In genomic region chr3:184259878-184260570, GRCh38 we compare ENCODE assay signal across 9 cellular contexts. TPM values are rescaled to one million over a fixed set of nuclear protein-coding genes. Genes with fewer than 3 reads are reported as not detected.
DNase-seq lines count a peak whose midpoint lies in the region; ATAC-seq, FAIRE-seq and TF ChIP-seq lines count a peak whose summit lies in the region.
"Had no signal": no experiment of that assay in that cellular context is flagged by ENCODE, and none has a peak within 500 bp of the region (broad histone marks: within the 10 kb centered on the region; RNA-seq: fewer than 3 reads in every experiment).

No MANE protein-coding gene starts in this region.

- dilution Hi-C loops in keratinocyte (cut with MboI; ENCODE audit: extremely low pct_ligation_motif_present, low sequenced_read_pairs) = no loop called here

- no peaks in the 10 kb centered on the region for H4K20me1 ChIP-seq in keratinocyte (ENCODE audit: control insufficient read depth, extremely low read depth, insufficient read depth, low read length)

- H3K4me3 ChIP-seq in ACC112 (ENCODE audit: low read depth, low read length) (peak overlapping the region; percentile 71), breast epithelium (peak overlapping the region in 2 of 3 donors; percentile 55 to 75), keratinocyte (ENCODE audit: control insufficient read depth in 2 of 3, extremely low read depth in 1 of 3, insufficient read depth in 2 of 3, low read depth in 1 of 3, low read length in 3 of 3) (peak overlapping the region in 1 of 3 experiments; percentile 59), colonic mucosa (no peak overlapping the region)

- H3K27me3 ChIP-seq in ACC112 (ENCODE audit: insufficient read depth, low read length) (peaks cover 31% of the 10 kb centered on the region), breast epithelium (peaks cover 16 to 29% of the 10 kb centered on the region in 2 donors), keratinocyte (ENCODE audit: control insufficient read depth, extremely low read depth, insufficient read depth, low read length) (peaks cover 22% of the 10 kb centered on the region), colonic mucosa (peaks cover 42% of the 10 kb centered on the region)

- H3K27ac ChIP-seq in ACC112 (ENCODE audit: low read depth, low read length) = no peak overlapping the region
- no peak overlapping the region for H3K27ac ChIP-seq in breast epithelium
- no peak overlapping the region for H3K27ac ChIP-seq in keratinocyte (ENCODE audit: control insufficient read depth, insufficient read depth, low read length)
- H3K27ac ChIP-seq in colonic mucosa = no peak overlapping the region

- H3K36me3 ChIP-seq in ACC112 (ENCODE audit: insufficient read depth, low read length) (no peaks in the 10 kb centered on the region), breast epithelium (no peaks in the 10 kb centered on the region), keratinocyte (ENCODE audit: control insufficient read depth in 2 of 2, extremely low read depth in 1 of 2, insufficient read depth in 2 of 2, low read length in 2 of 2) (peaks cover 4 to 6% of the 10 kb centered on the region in 2 experiments), colonic mucosa (no peaks in the 10 kb centered on the region)

- H3K9ac ChIP-seq in keratinocyte (ENCODE audit: control insufficient read depth, extremely low read depth, insufficient read depth, low read length) (no peak overlapping the region), colonic mucosa (ENCODE audit: low read depth in 2 of 2, low read length in 2 of 2) (no peak overlapping the region)

- no peak for TF ChIP-seq POLR2A in breast epithelium (IDR thresholded peaks at IDR 0.05)

- H3K9me3 ChIP-seq in breast epithelium = no peaks in the 10 kb centered on the region
- no peaks in the 10 kb centered on the region for H3K9me3 ChIP-seq in keratinocyte (ENCODE audit: control insufficient read depth, low read depth, low read length)
- no peaks in the 10 kb centered on the region for H3K9me3 ChIP-seq in colonic mucosa

- TF ChIP-seq CTCF in breast epithelium (IDR thresholded peaks at IDR 0.05) (no peak), keratinocyte (optimal IDR thresholded peaks at IDR 0.05 in 1 of 3, IDR thresholded peaks at IDR 0.05 in 1 of 3, conservative IDR thresholded peaks at IDR 0.05 in 1 of 3; ENCODE audit: extremely low read depth in 1 of 3, insufficient read depth in 2 of 3, low read length in 3 of 3) (no peak), colonic mucosa (IDR thresholded peaks at IDR 0.05) (no peak)

- H3K4me1 ChIP-seq in ACC112 (ENCODE audit: control insufficient read depth, insufficient read depth, low read length, unreplicated experiment) (peaks cover 5% of the 10 kb centered on the region), breast epithelium (peaks cover 0 to 20% of the 10 kb centered on the region in 2 donors), keratinocyte (ENCODE audit: control insufficient read depth, extremely low read depth, insufficient read depth, low read length) (peaks cover 19% of the 10 kb centered on the region), colonic mucosa (peaks cover 3% of the 10 kb centered on the region)

- peak; percentile 21 for ATAC-seq in stimulated activated naive CD8-positive, alpha-beta T cell treated with anti-CD3 and anti-CD28 coated beads, Interleukin-15, Interleukin-2, amounts not matched to agents 100 U/mL and 50 U/mL, for 24 hours

- FAIRE-seq in keratinocyte (lab: Jason Lieb, UNC) = no peak
- FAIRE-seq: colon had no signal

- H2AFZ ChIP-seq in ACC112 (ENCODE audit: low read length, unreplicated experiment) = no peak overlapping the region
- no peak overlapping the region for H2AFZ ChIP-seq in keratinocyte (ENCODE audit: control insufficient read depth, low read length)

- intact Hi-C loops in breast epithelium (cut with DNase I; ENCODE audit: low total_unique reads) = no loop called here
- intact Hi-C loops in colonic mucosa (cut with DNase I) = no loop called here

- H3K4me2 ChIP-seq in keratinocyte (ENCODE audit: control insufficient read depth, extremely low read depth, insufficient read depth, low read depth, low read length) = peak overlapping the region; percentile 35

- no peaks in the 10 kb centered on the region for H3K79me2 ChIP-seq in ACC112 (ENCODE audit: control insufficient read depth, insufficient read depth, low read length, unreplicated experiment)
- no peaks in the 10 kb centered on the region for H3K79me2 ChIP-seq in keratinocyte (ENCODE audit: control insufficient read depth, insufficient read depth, low read length)

- DNase-seq in GM19238 (ENCODE audit: insufficient read length, low spot score) = peak; percentile 65
- peak; percentile 47 for DNase-seq in SK-N-DZ (ENCODE audit: low spot score)
- DNase-seq in breast epithelium (ENCODE audit: low spot score in 2 of 2) = no peak
- DNase-seq in keratinocyte (ENCODE audit: low read depth, low spot score) = no peak
- DNase-seq in stimulated activated naive CD8-positive, alpha-beta T cell treated with anti-CD3 and anti-CD28 coated beads, Interleukin-15, Interleukin-2, amounts not matched to agents 100 U/mL and 50 U/mL, for 24 hours = peak; percentile 56
- DNase-seq in occipital lobe (lab: John Stamatoyannopoulos, UW) = no peak
- DNase-seq in colonic mucosa = no peak

- no peaks in the 10 kb centered on the region for H3K9me1 ChIP-seq in keratinocyte (ENCODE audit: control insufficient read depth, extremely low read depth, insufficient read depth, low read length)

RNA-seq across cellular contexts. Expression of gene CAMK2N2, which starts 1.3 kb away (rescaled TPM):
- polyA plus RNA-seq in SK-N-DZ (2014; cell fraction: cytosol; rRNA removed) = 3.4 and 3.9 TPM in 2 replicates
- polyA plus RNA-seq in SK-N-DZ (2014; cell fraction: nucleus; rRNA removed) = 0.60 and 1.1 TPM in 2 replicates
- total RNA-seq in breast epithelium (not detected), occipital lobe (3.4 TPM), colonic mucosa (under 1 TPM in 1 of 2 donors, not detected in 1; 0.19 TPM)
- 0.06 to 0.29 TPM (median 0.18 TPM) in 3 replicates for polyA plus RNA-seq in keratinocyte
- polyA plus RNA-seq in keratinocyte (2011; ENCODE audit: low read depth) = not detected
- polyA plus RNA-seq in keratinocyte (2011; cell fraction: cytosol; rRNA removed) = 0.13 and 0.27 TPM in 2 replicates
- 0.11 and 0.13 TPM in 2 replicates for polyA plus RNA-seq in keratinocyte (2011; cell fraction: nucleus; rRNA removed)
- 0.60 TPM in 1 of 2 replicates, not detected in the other for polyA plus RNA-seq in keratinocyte (2012; ENCODE audit: low replicate concordance)
- polyA minus RNA-seq in keratinocyte = 0.16 to 0.30 TPM in 2 of 3 replicates, not detected in the other
- not detected for polyA minus RNA-seq in keratinocyte (2011; cell fraction: cytosol; rRNA and poly(A)+ RNA removed)
- not detected in 2 replicates for polyA minus RNA-seq in keratinocyte (2011; cell fraction: nucleus; rRNA and poly(A)+ RNA removed)

RNA-seq across cellular contexts. Expression of gene EEF1AKMT4, which starts 10.6 kb away (rescaled TPM):
- polyA plus RNA-seq in SK-N-DZ (2014; cell fraction: cytosol; rRNA removed) = 21.0 and 21.2 TPM in 2 replicates
- 11.0 and 12.2 TPM in 2 replicates for polyA plus RNA-seq in SK-N-DZ (2014; cell fraction: nucleus; rRNA removed)
- 1 to 10 TPM; 3.4 to 9.7 (median 6.2) TPM for total RNA-seq in breast epithelium
- 10.8 to 18.6 TPM (median 13.2 TPM) in 3 replicates for polyA plus RNA-seq in keratinocyte
- polyA plus RNA-seq in keratinocyte (2011; ENCODE audit: low read depth) = 0.66 TPM
- polyA plus RNA-seq in keratinocyte (2011; cell fraction: cytosol; rRNA removed) = 12.5 and 20.2 TPM in 2 replicates
- 10.1 and 10.5 TPM in 2 replicates for polyA plus RNA-seq in keratinocyte (2011; cell fraction: nucleus; rRNA removed)
- 11.6 and 12.0 TPM in 2 replicates for polyA plus RNA-seq in keratinocyte (2012; ENCODE audit: low replicate concordance)
- polyA minus RNA-seq in keratinocyte = 16.2 to 29.1 TPM (median 19.3 TPM) in 3 replicates
- 18.0 TPM for polyA minus RNA-seq in keratinocyte (2011; cell fraction: cytosol; rRNA and poly(A)+ RNA removed)
- polyA minus RNA-seq in keratinocyte (2011; cell fraction: nucleus; rRNA and poly(A)+ RNA removed) = 4.1 and 4.5 TPM in 2 replicates
- total RNA-seq in occipital lobe = 0.94 TPM
- total RNA-seq in colonic mucosa = 10 to 100 TPM in 1 of 2 donors, 1 to 10 TPM in 1; 4.1 to 11.7 TPM

RNA-seq across cellular contexts. Expression of gene ALG3, which starts 11.3 kb away (rescaled TPM):
- polyA plus RNA-seq in SK-N-DZ (2014; cell fraction: cytosol; rRNA removed) = 108 and 118 TPM in 2 replicates
- 87.2 and 130 TPM in 2 replicates for polyA plus RNA-seq in SK-N-DZ (2014; cell fraction: nucleus; rRNA removed)
- total RNA-seq in breast epithelium (10 to 100 TPM; 36.4 to 46.5 (median 42.6) TPM), occipital lobe (10.6 TPM), colonic mucosa (10 to 100 TPM; 25.1 to 78.9 TPM)
- polyA plus RNA-seq in keratinocyte = 44.4 to 49.6 TPM (median 48.2 TPM) in 3 replicates
- polyA plus RNA-seq in keratinocyte (2011; ENCODE audit: low read depth) = 16.6 TPM
- 43.6 and 51.1 TPM in 2 replicates for polyA plus RNA-seq in keratinocyte (2011; cell fraction: cytosol; rRNA removed)
- polyA plus RNA-seq in keratinocyte (2011; cell fraction: nucleus; rRNA removed) = 61.7 and 62.7 TPM in 2 replicates
- 48.9 and 57.1 TPM in 2 replicates for polyA plus RNA-seq in keratinocyte (2012; ENCODE audit: low replicate concordance)
- polyA minus RNA-seq in keratinocyte = 171 to 295 TPM (median 171 TPM) in 3 replicates
- polyA minus RNA-seq in keratinocyte (2011; cell fraction: cytosol; rRNA and poly(A)+ RNA removed) = 83.3 TPM
- 33.0 and 43.5 TPM in 2 replicates for polyA minus RNA-seq in keratinocyte (2011; cell fraction: nucleus; rRNA and poly(A)+ RNA removed)

RNA-seq across cellular contexts. Expression of gene ECE2, which starts 15.8 kb away (rescaled TPM):
- polyA plus RNA-seq in SK-N-DZ (2014; cell fraction: cytosol; rRNA removed) = 0.10 and 0.14 TPM in 2 replicates
- polyA plus RNA-seq in SK-N-DZ (2014; cell fraction: nucleus; rRNA removed) = 2.0 and 3.1 TPM in 2 replicates
- total RNA-seq in breast epithelium (not detected), occipital lobe (2.2 TPM), colonic mucosa (under 1 TPM in 1 of 2 donors, not detected in 1; 0.37 TPM)
- polyA plus RNA-seq in keratinocyte = not detected in 3 replicates
- polyA plus RNA-seq in keratinocyte (2011; ENCODE audit: low read depth) = not detected
- polyA plus RNA-seq in keratinocyte (2011; cell fraction: cytosol; rRNA removed) = not detected in 2 replicates
- polyA plus RNA-seq in keratinocyte (2011; cell fraction: nucleus; rRNA removed) = not detected in 2 replicates
- polyA plus RNA-seq in keratinocyte (2012; ENCODE audit: low replicate concordance) = not detected in 2 replicates
- not detected in 3 replicates for polyA minus RNA-seq in keratinocyte
- not detected for polyA minus RNA-seq in keratinocyte (2011; cell fraction: cytosol; rRNA and poly(A)+ RNA removed)
- not detected in 2 replicates for polyA minus RNA-seq in keratinocyte (2011; cell fraction: nucleus; rRNA and poly(A)+ RNA removed)

RNA-seq across cellular contexts. Expression of gene VWA5B2, which starts 30.6 kb away (rescaled TPM):
- polyA plus RNA-seq in SK-N-DZ (2014; cell fraction: cytosol; rRNA removed) = 11.3 and 11.7 TPM in 2 replicates
- 60.4 and 113 TPM in 2 replicates for polyA plus RNA-seq in SK-N-DZ (2014; cell fraction: nucleus; rRNA removed)
- total RNA-seq in breast epithelium = under 1 TPM; 0.16 to 0.88 (median 0.33) TPM
- polyA plus RNA-seq in keratinocyte = not detected in 3 replicates
- not detected for polyA plus RNA-seq in keratinocyte (2011; ENCODE audit: low read depth)
- polyA plus RNA-seq in keratinocyte (2011; cell fraction: cytosol; rRNA removed) = not detected in 2 replicates
- polyA plus RNA-seq in keratinocyte (2011; cell fraction: nucleus; rRNA removed) = not detected in 2 replicates
- 0.68 TPM in 1 of 2 replicates, not detected in the other for polyA plus RNA-seq in keratinocyte (2012; ENCODE audit: low replicate concordance)
- polyA minus RNA-seq in keratinocyte = not detected in 3 replicates
- polyA minus RNA-seq in keratinocyte (2011; cell fraction: cytosol; rRNA and poly(A)+ RNA removed) = not detected
- polyA minus RNA-seq in keratinocyte (2011; cell fraction: nucleus; rRNA and poly(A)+ RNA removed) = not detected in 2 replicates
- 0.31 TPM for total RNA-seq in occipital lobe
- total RNA-seq in colonic mucosa = 1 to 10 TPM; 2.1 to 2.3 TPM

Comparison
In these comparisons a context has a peak if more than half of its experiments do, and no peak if none do; other contexts are left out.
1. DNase-seq: peak in GM19238 (single experiment), SK-N-DZ (single experiment) and stimulated activated naive CD8-positive, alpha-beta T cell treated with anti-CD3 and anti-CD28 coated beads, Interleukin-15, Interleukin-2, amounts not matched to agents 100 U/mL and 50 U/mL, for 24 hours (single experiment); none in breast epithelium (0 of 2), keratinocyte (single experiment), occipital lobe (single experiment) and colonic mucosa (single experiment).